ENCODE assay signal across 22 cellular contexts in the genomic region with DNA sequence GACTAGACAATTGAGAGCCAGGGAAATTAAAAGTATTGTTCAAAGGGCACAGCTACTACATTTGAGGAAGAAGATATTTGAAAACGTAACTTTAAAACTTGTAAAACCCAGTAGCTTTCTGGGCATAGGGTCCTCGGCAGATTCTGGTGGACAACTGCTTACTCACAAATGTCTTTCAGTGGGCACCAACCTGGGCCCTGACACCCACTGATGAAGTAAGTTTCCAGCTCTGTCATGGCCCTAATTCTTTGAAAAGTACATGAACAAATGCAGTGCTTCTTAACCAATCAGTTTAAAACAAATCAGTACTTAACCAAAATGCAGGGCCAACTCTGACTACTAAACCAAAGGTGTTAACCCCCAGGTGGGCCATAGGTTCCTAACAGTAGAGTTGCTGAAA.
"Had no signal": no experiment of that assay in that cellular context is flagged by ENCODE, and none has a peak within 500 bp of the region (broad histone marks: within the 10 kb centered on the region; RNA-seq: fewer than 3 reads in every experiment).

No MANE protein-coding gene starts in this region.

- H3K9me3 Mint-ChIP-seq: activated CD4-positive, alpha-beta T cell treated with anti-CD3 and anti-CD28 coated beads, Interleukin-2, amount 10 ng/mL, durations not matched to agents 7 days and 5 days; activated T-helper 1 cell treated with anti-CD3 and anti-CD28 coated beads, Interleukin-12 subunit alpha, Interleukin-12 subunit beta, Interleukin-2, Interleukin-4 antibody, amounts not matched to agents 30 ng/mL and 10 ng/mL and 1 ng/mL, durations not matched to agents 14 hours and 24 hours and 36 hours had no signal

- H3K36me3 ChIP-seq: brain microvascular endothelial cell, left ventricle myocardium inferior, suprapubic skin, transverse colon, uterus had no signal

- H3K27me3 ChIP-seq: brain microvascular endothelial cell, uterus had no signal

- H3K27ac Mint-ChIP-seq: activated CD4-positive, alpha-beta T cell treated with anti-CD3 and anti-CD28 coated beads, Interleukin-2, amount 10 ng/mL, durations not matched to agents 7 days and 5 days; activated CD8-positive, alpha-beta memory T cell treated with anti-CD3 and anti-CD28 coated beads, Interleukin-2, amount 10 ng/mL, durations not matched to agents 7 days and 5 days; activated CD8-positive, alpha-beta T cell treated with anti-CD3 and anti-CD28 coated beads for 36 hours; activated T-helper 1 cell treated with anti-CD3 and anti-CD28 coated beads, Interleukin-12 subunit alpha, Interleukin-12 subunit beta, Interleukin-2, Interleukin-4 antibody, amounts not matched to agents 30 ng/mL and 10 ng/mL and 1 ng/mL, durations not matched to agents 14 hours and 24 hours and 36 hours; effector memory CD8-positive, alpha-beta T cell; progenitor cell of endocrine pancreas; stimulated activated naive CD8-positive, alpha-beta T cell treated with anti-CD3 and anti-CD28 coated beads, Interleukin-15, Interleukin-2, amounts not matched to agents 100 ng/mL and 50 ng/mL, for 24 hours had no signal

- H3K36me3 Mint-ChIP-seq: activated CD8-positive, alpha-beta memory T cell treated with anti-CD3 and anti-CD28 coated beads, Interleukin-2, amount 10 ng/mL, durations not matched to agents 7 days and 5 days had no signal

- H3K4me3 Mint-ChIP-seq: activated CD4-positive, alpha-beta T cell treated with anti-CD3 and anti-CD28 coated beads, Interleukin-2, amount 10 ng/mL, durations not matched to agents 7 days and 5 days; activated CD8-positive, alpha-beta memory T cell treated with anti-CD3 and anti-CD28 coated beads, Interleukin-2, amount 10 ng/mL, durations not matched to agents 7 days and 5 days; activated CD8-positive, alpha-beta T cell treated with anti-CD3 and anti-CD28 coated beads for 36 hours; activated T-helper 1 cell treated with anti-CD3 and anti-CD28 coated beads, Interleukin-12 subunit alpha, Interleukin-12 subunit beta, Interleukin-2, Interleukin-4 antibody, amounts not matched to agents 30 ng/mL and 10 ng/mL and 1 ng/mL, durations not matched to agents 14 hours and 24 hours and 36 hours; effector memory CD8-positive, alpha-beta T cell; stimulated activated naive CD8-positive, alpha-beta T cell treated with anti-CD3 and anti-CD28 coated beads, Interleukin-15, Interleukin-2, amounts not matched to agents 100 ng/mL and 50 ng/mL, for 24 hours had no signal

- H3K4me3 ChIP-seq: left ventricle myocardium inferior, suprapubic skin, transverse colon, uterus had no signal

- FAIRE-seq: colon, endothelial cell of umbilical vein had no signal

- H3K4me1 ChIP-seq: uterus had no signal

- H3K9me3 ChIP-seq: left ventricle myocardium inferior, suprapubic skin, transverse colon, uterus had no signal

- DNase-seq: activated CD4-positive, alpha-beta T cell treated with anti-CD3 and anti-CD28 coated beads, Interleukin-2, amount 10 ng/mL, durations not matched to agents 7 days and 5 days; activated CD8-positive, alpha-beta memory T cell treated with anti-CD3 and anti-CD28 coated beads, Interleukin-2, amount 10 ng/mL, durations not matched to agents 7 days and 5 days; activated CD8-positive, alpha-beta T cell treated with anti-CD3 and anti-CD28 coated beads for 36 hours; activated gamma-delta T cell; activated naive CD4-positive, alpha-beta T cell treated with anti-CD3 and anti-CD28 coated beads, Interleukin-2, amount 50 U/mL, for 16 hours; activated T-cell treated with anti-CD3 and anti-CD28 coated beads for 4 hours; anterior cingulate cortex; brain microvascular endothelial cell; central memory CD4-positive, alpha-beta T cell; effector memory CD8-positive, alpha-beta T cell; foreskin melanocyte; left ventricle myocardium inferior; stimulated activated CD4-positive, alpha-beta T cell treated with anti-CD3 and anti-CD28 coated beads, Interleukin-12 subunit alpha, Interleukin-12 subunit beta, amount 100 ng/mL, for 4 hours; transverse colon; uterus had no signal

- H3K27ac ChIP-seq: brain microvascular endothelial cell, left ventricle myocardium inferior, suprapubic skin, transverse colon, uterus, VCaP had no signal
